In genomic region chr5:73121109-73121443, GRCh38 we compare ENCODE assay signal across 8 cellular contexts. TPM values are rescaled to one million over a fixed set of nuclear protein-coding genes. Genes with fewer than 3 reads are reported as not detected.
DNase-seq lines count a peak whose midpoint lies in the region; TF ChIP-seq lines count a peak whose summit lies in the region.

No MANE protein-coding gene starts in this region.

- no peaks in the 10 kb centered on the region for H3K36me3 ChIP-seq in CD4-positive, alpha-beta memory T cell (ENCODE audit: insufficient read depth, low read length)
- 0 out of 2 replicates have a peak, but pooled peaks cover 8% of the 10 kb centered on the region for H3K36me3 ChIP-seq in PC-9 (ENCODE audit: low read depth)

- peak overlapping the region; percentile 27 to 80 (median 69) for H3K4me3 Mint-ChIP-seq in CD4-positive, alpha-beta memory T cell
- peak overlapping the region; percentile 83 for H3K4me3 Mint-ChIP-seq in nephron progenitor cell

- no peak overlapping the region for H3K4me3 ChIP-seq in CD4-positive, alpha-beta memory T cell (ENCODE audit: low read length in 2 of 2)
- H3K4me3 ChIP-seq in PC-9 (peak overlapping the region; percentile 100), epithelial cell of esophagus (ENCODE audit: low read length) (peak overlapping the region; percentile 61)

- CTCF ChIA-PET in CD4-positive, alpha-beta memory T cell (lab: Charles Lee; ENCODE audit: partially characterized antibody), result no interaction called here
- CTCF ChIA-PET in PC-9 (lab: Charles Lee), result no interaction called here

- no peak for DNase-seq in CD4-positive, alpha-beta memory T cell
- peak in 1 of 2 experiments; percentile 53 for DNase-seq in PC-9
- peak; percentile 34 for DNase-seq in epithelial cell of esophagus (ENCODE audit: low read depth)
- DNase-seq in nephron progenitor cell, result no peak
- no peak for DNase-seq in central memory CD4-positive, alpha-beta T cell
- DNase-seq in cerebellar nuclear complex (lab: John Stamatoyannopoulos, UW), result no peak
- no peak for DNase-seq in NCI-H2196 treated with DMSO at 0.1 percent for 48 hours (lab: John Stamatoyannopoulos, UW; ENCODE audit: unreplicated experiment)
- DNase-seq in islet precursor cell, result no peak

- H3K9me2 ChIP-seq in PC-9 (ENCODE audit: insufficient read depth), result no peaks in the 10 kb centered on the region

- H3K27ac Mint-ChIP-seq in CD4-positive, alpha-beta memory T cell, result no peak overlapping the region
- H3K27ac Mint-ChIP-seq in nephron progenitor cell, result no peak overlapping the region

- no peak overlapping the region for H3K27ac ChIP-seq in CD4-positive, alpha-beta memory T cell (ENCODE audit: low read depth, low read length)
- peak overlapping the region; percentile 92 for H3K27ac ChIP-seq in PC-9

- peaks cover 35% of the 10 kb centered on the region for H3F3A ChIP-seq in PC-9 (ENCODE audit: insufficient read depth, low read depth)

- POLR2A ChIA-PET in CD4-positive, alpha-beta memory T cell (lab: Charles Lee; ENCODE audit: partially characterized antibody), result no interaction called here
- POLR2A ChIA-PET in PC-9 (lab: Charles Lee; ENCODE audit: unreplicated experiment), result no interaction called here

- TSS peak; percentile 46 for BruUV-seq in PC-9 (replicated peaks; lab: Mats Ljungman, UMichigan)

- peak overlapping the region; percentile 82 for H3K4me2 ChIP-seq in PC-9

- no peaks in the 10 kb centered on the region for H3K36me3 Mint-ChIP-seq in CD4-positive, alpha-beta memory T cell
- H3K36me3 Mint-ChIP-seq in nephron progenitor cell (ENCODE audit: low read depth), result no peaks in the 10 kb centered on the region

- peaks cover 44 to 48% of the 10 kb centered on the region in 2 donors for H3K27me3 Mint-ChIP-seq in CD4-positive, alpha-beta memory T cell
- H3K27me3 Mint-ChIP-seq in nephron progenitor cell (ENCODE audit: low read depth, poor library complexity), result peaks cover 86% of the 10 kb centered on the region

- no peaks in the 10 kb centered on the region for H3K9me3 Mint-ChIP-seq in CD4-positive, alpha-beta memory T cell
- H3K9me3 Mint-ChIP-seq in nephron progenitor cell, result no peaks in the 10 kb centered on the region

- peaks cover 13% of the 10 kb centered on the region for H3K4me1 ChIP-seq in CD4-positive, alpha-beta memory T cell (ENCODE audit: insufficient read depth, low read length)
- peaks cover 41% of the 10 kb centered on the region for H3K4me1 ChIP-seq in PC-9 (replicated peaks; ENCODE audit: insufficient read depth)

- peaks cover 5% of the 10 kb centered on the region for H3K27me3 ChIP-seq in CD4-positive, alpha-beta memory T cell (ENCODE audit: insufficient read depth, low read length)
- no peaks in the 10 kb centered on the region for H3K27me3 ChIP-seq in PC-9 (ENCODE audit: insufficient read depth, low read depth)

- peak overlapping the region; percentile 92 for H2AFZ ChIP-seq in PC-9

- peaks cover 27% of the 10 kb centered on the region for H3K79me2 ChIP-seq in PC-9 (ENCODE audit: low read depth)

- intact Hi-C loops in CD4-positive, alpha-beta memory T cell (cut with micrococcal nuclease), result no loop called here
- intact Hi-C loops in PC-9 (cut with micrococcal nuclease; ENCODE audit: unreplicated experiment), result loop anchor here (5.0 kb wide), 2 partner anchors 169 to 251 kb away; no protein-coding TSS in a partner anchor

- no peaks in the 10 kb centered on the region for H3K9me3 ChIP-seq in CD4-positive, alpha-beta memory T cell (ENCODE audit: control insufficient read depth in 1 of 2, low read length in 2 of 2)
- H3K9me3 ChIP-seq in PC-9 (ENCODE audit: insufficient read depth, low read depth), result no peaks in the 10 kb centered on the region

- peaks cover 16 to 37% (median 24%) of the 10 kb centered on the region in 4 donors for H3K4me1 Mint-ChIP-seq in CD4-positive, alpha-beta memory T cell
- peaks cover 36% of the 10 kb centered on the region for H3K4me1 Mint-ChIP-seq in nephron progenitor cell

- TF ChIP-seq CTCF in PC-9 (conservative IDR thresholded peaks at IDR 0.05) (no peak), epithelial cell of esophagus (IDR thresholded peaks at IDR 0.05; ENCODE audit: insufficient read depth, low read depth, low read length, missing control alignments) (no peak), nephron progenitor cell (IDR thresholded peaks at IDR 0.05) (no peak)

- H4K20me1 ChIP-seq in PC-9 (ENCODE audit: insufficient read depth), result no peaks in the 10 kb centered on the region

RNA-seq across cellular contexts. Expression of gene TMEM171, which starts 0.7 kb away (rescaled TPM):
- under 1 TPM; 0.35 to 0.36 TPM for total RNA-seq in CD4-positive, alpha-beta memory T cell
- polyA plus RNA-seq in CD4-positive, alpha-beta memory T cell, result 1 to 10 TPM in 1 of 2 donors, under 1 TPM in 1; 0.68 to 1.3 TPM
- 7.8 and 9.9 TPM in 2 replicates for total RNA-seq in PC-9 (2021)

RNA-seq across cellular contexts. Expression of gene TMEM174, which starts 51.9 kb away (rescaled TPM):
- total RNA-seq in CD4-positive, alpha-beta memory T cell, result not detected
- not detected for polyA plus RNA-seq in CD4-positive, alpha-beta memory T cell
- total RNA-seq in PC-9 (2021), result not detected in 2 replicates

Comparison
In these comparisons a context has a peak if more than half of its experiments do, and no peak if none do; other contexts are left out.
1. H3K4me3 ChIP-seq: peak in PC-9 (single experiment) and epithelial cell of esophagus (single experiment); none in CD4-positive, alpha-beta memory T cell (0 of 2).